Comparison of ENCODE assay signal across 17 cellular contexts in genomic region chr6:158573542-158573931, GRCh38. TPM values are rescaled to one million over a fixed set of nuclear protein-coding genes. Genes with fewer than 3 reads are reported as not detected.
DNase-seq lines count a peak whose midpoint lies in the region; ATAC-seq and TF ChIP-seq lines count a peak whose summit lies in the region.
"Had no signal": no experiment of that assay in that cellular context is flagged by ENCODE, and none has a peak within 500 bp of the region (broad histone marks: within the 10 kb centered on the region; RNA-seq: fewer than 3 reads in every experiment).

No MANE protein-coding gene starts in this region.

- POLR2A ChIA-PET in CD4-positive, alpha-beta T cell (lab: Charles Lee): no interaction called here

- DNase-seq in CD4-positive, alpha-beta T cell: no peak
- DNase-seq in GM23338 (ENCODE audit: low spot score) (no peak), DMS53 (lab: John Stamatoyannopoulos, UW) (no peak), NCI-H748 treated with DMSO at 0.1 percent for 48 hours (lab: John Stamatoyannopoulos, UW) (no peak), amniotic stem cell (lab: John Stamatoyannopoulos, UW) (no peak), NCI-H2196 (lab: John Stamatoyannopoulos, UW; ENCODE audit: unreplicated experiment) (no peak)
- DNase-seq in effector memory CD8-positive, alpha-beta T cell: no peak
- DNase-seq in natural killer cell treated with Interleukin-12 subunit alpha and Interleukin-12 subunit beta and Interleukin-15 and Interleukin-18, amount 100 ng/mL, for 72 hours (ENCODE audit: low spot score): no peak
- DNase-seq: GM23248; KBM-7; NCI-H1092; NCI-H2107; NCI-H345; NCI-H526 treated with DMSO at 0.1 percent for 48 hours; NK-92 treated with Interleukin-12 subunit alpha and Interleukin-12 subunit beta, amount 100 ng/mL, for 24 hours; OCI-M1 had no signal

- H3K4me2 ChIP-seq in GM23338: no peak overlapping the region

- H3K4me3 ChIP-seq in GM23338: no peak overlapping the region
- H3K4me3 ChIP-seq: GM23248 had no signal

- peaks cover 62% of the 10 kb centered on the region for H3K36me3 Mint-ChIP-seq in CD4-positive, alpha-beta T cell (ENCODE audit: low read depth)
- peaks cover 23% of the 10 kb centered on the region for H3K36me3 Mint-ChIP-seq in GM23338 (ENCODE audit: low read depth)
- H3K36me3 Mint-ChIP-seq in effector memory CD8-positive, alpha-beta T cell (ENCODE audit: insufficient read depth): peaks cover 36% of the 10 kb centered on the region
- H3K36me3 Mint-ChIP-seq in natural killer cell treated with Interleukin-12 subunit alpha and Interleukin-12 subunit beta and Interleukin-15 and Interleukin-18, amount 100 ng/mL, for 72 hours: peaks cover 11% of the 10 kb centered on the region

- no peak for TF ChIP-seq CTCF in CD4-positive, alpha-beta T cell (IDR thresholded peaks at IDR 0.05)
- TF ChIP-seq CTCF in GM23338 (conservative IDR thresholded peaks at IDR 0.05; ENCODE audit: low read depth in 2 of 2): no peak

- H3K4me3 Mint-ChIP-seq in CD4-positive, alpha-beta T cell: peak overlapping the region; percentile 34
- no peak overlapping the region for H3K4me3 Mint-ChIP-seq in GM23338
- H3K4me3 Mint-ChIP-seq in effector memory CD8-positive, alpha-beta T cell: peak overlapping the region; percentile 83 to 87
- peak overlapping the region; percentile 34 for H3K4me3 Mint-ChIP-seq in natural killer cell treated with Interleukin-12 subunit alpha and Interleukin-12 subunit beta and Interleukin-15 and Interleukin-18, amount 100 ng/mL, for 72 hours
- H3K4me3 Mint-ChIP-seq: CD14-positive monocyte had no signal

- intact Hi-C loops in CD4-positive, alpha-beta T cell (cut with DNase I, micrococcal nuclease): no loop called here

- no peaks in the 10 kb centered on the region for H3F3A ChIP-seq in GM23338 (replicated peaks; ENCODE audit: low read depth)

- ATAC-seq in CD4-positive, alpha-beta T cell (ENCODE audit: poor library complexity): no peak
- ATAC-seq in GM23338: no peak
- ATAC-seq in effector memory CD8-positive, alpha-beta T cell (replicated peaks): no peak
- no peak for ATAC-seq in natural killer cell treated with Interleukin-12 subunit alpha and Interleukin-12 subunit beta and Interleukin-15 and Interleukin-18, amount 100 ng/mL, for 72 hours

- no peaks in the 10 kb centered on the region for H3K27me3 Mint-ChIP-seq in CD4-positive, alpha-beta T cell
- H3K27me3 Mint-ChIP-seq in GM23338 (ENCODE audit: insufficient read depth, low read depth, poor library complexity): peaks cover 6% of the 10 kb centered on the region
- no peaks in the 10 kb centered on the region for H3K27me3 Mint-ChIP-seq in effector memory CD8-positive, alpha-beta T cell
- H3K27me3 Mint-ChIP-seq in natural killer cell treated with Interleukin-12 subunit alpha and Interleukin-12 subunit beta and Interleukin-15 and Interleukin-18, amount 100 ng/mL, for 72 hours: no peaks in the 10 kb centered on the region

- peaks cover 15% of the 10 kb centered on the region; the same call in 1 of the 2 replicates for H4K20me1 ChIP-seq in GM23338 (replicated peaks; ENCODE audit: insufficient read depth)

- H3K36me3 ChIP-seq in GM23338 (ENCODE audit: insufficient read depth): no peaks in the 10 kb centered on the region

- no peaks in the 10 kb centered on the region for H3K9me3 ChIP-seq in CD4-positive, alpha-beta T cell (ENCODE audit: control insufficient read depth, low read length)

- no peak overlapping the region for H3K27ac Mint-ChIP-seq in CD4-positive, alpha-beta T cell
- peak overlapping the region; percentile 17; the same call in 1 of the 2 replicates for H3K27ac Mint-ChIP-seq in GM23338
- H3K27ac Mint-ChIP-seq in effector memory CD8-positive, alpha-beta T cell: peak overlapping the region; percentile 67 to 91
- H3K27ac Mint-ChIP-seq in natural killer cell treated with Interleukin-12 subunit alpha and Interleukin-12 subunit beta and Interleukin-15 and Interleukin-18, amount 100 ng/mL, for 72 hours: peak overlapping the region; percentile 96 to 99

- H3K4me1 Mint-ChIP-seq in CD4-positive, alpha-beta T cell (ENCODE audit: low read depth): peaks cover 56% of the 10 kb centered on the region
- peaks cover 25% of the 10 kb centered on the region for H3K4me1 Mint-ChIP-seq in GM23338
- H3K4me1 Mint-ChIP-seq in effector memory CD8-positive, alpha-beta T cell (ENCODE audit: low read depth in 2 of 2): peaks cover 52 to 77% of the 10 kb centered on the region in 2 donors
- H3K4me1 Mint-ChIP-seq in natural killer cell treated with Interleukin-12 subunit alpha and Interleukin-12 subunit beta and Interleukin-15 and Interleukin-18, amount 100 ng/mL, for 72 hours (ENCODE audit: low read depth in 2 of 2): peaks cover 59 to 63% of the 10 kb centered on the region in 2 donors

- H3K27ac ChIP-seq in CD4-positive, alpha-beta T cell (ENCODE audit: low read depth, low read length): no peak overlapping the region
- no peak overlapping the region for H3K27ac ChIP-seq in GM23338 (ENCODE audit: low read depth)
- H3K27ac ChIP-seq: GM23248 had no signal

- peaks cover 83% of the 10 kb centered on the region for H3K79me2 ChIP-seq in GM23338 (replicated peaks; ENCODE audit: insufficient read depth)

- H3K27me3 ChIP-seq in CD4-positive, alpha-beta T cell (ENCODE audit: control insufficient read depth, insufficient read depth, low read length): no peaks in the 10 kb centered on the region
- H3K27me3 ChIP-seq in GM23338 (ENCODE audit: insufficient read depth): no peaks in the 10 kb centered on the region

- H3K9me3 Mint-ChIP-seq in CD4-positive, alpha-beta T cell: no peaks in the 10 kb centered on the region
- no peaks in the 10 kb centered on the region; the same call in 1 of the 3 replicates for H3K9me3 Mint-ChIP-seq in GM23338
- no peaks in the 10 kb centered on the region for H3K9me3 Mint-ChIP-seq in effector memory CD8-positive, alpha-beta T cell
- no peaks in the 10 kb centered on the region for H3K9me3 Mint-ChIP-seq in natural killer cell treated with Interleukin-12 subunit alpha and Interleukin-12 subunit beta and Interleukin-15 and Interleukin-18, amount 100 ng/mL, for 72 hours

- H3K9me2 ChIP-seq in GM23338 (ENCODE audit: insufficient read depth): no peaks in the 10 kb centered on the region

- CTCF ChIA-PET in CD4-positive, alpha-beta T cell (lab: Charles Lee): interaction anchor here (1.6 kb wide), 1 partner anchor 353 kb away, joined by 3 read pairs; no protein-coding TSS in a partner anchor

- no peak overlapping the region for H2AFZ ChIP-seq in GM23338
- H2AFZ ChIP-seq: GM23248 had no signal

- H3K4me1 ChIP-seq in GM23338 (ENCODE audit: insufficient read depth): peaks cover 10% of the 10 kb centered on the region; the same call in 1 of the 2 replicates

TF ChIP-seq in GM23338, 12 proteins besides CTCF, POLR2A, EP300 and RAD21 (continues in another document):
- TF ChIP-seq EZH2 (IDR thresholded peaks at IDR 0.05; ENCODE audit: low read depth, unreplicated experiment) (no peak), CREB1 (CRISPR knock-in tag; IDR thresholded peaks at IDR 0.05; ENCODE audit: low read depth) (no peak), POLR2AphosphoS5 (IDR thresholded peaks at IDR 0.05; ENCODE audit: low read depth) (no peak), EZH2phosphoT487 (IDR thresholded peaks at IDR 0.05; ENCODE audit: unreplicated experiment) (no peak), ZNF114 (CRISPR knock-in tag; IDR thresholded peaks at IDR 0.05) (no peak), REST (IDR thresholded peaks at IDR 0.05; ENCODE audit: unreplicated experiment) (no peak), STAT1 (IDR thresholded peaks at IDR 0.05; ENCODE audit: unreplicated experiment) (no peak), JUNB (IDR thresholded peaks at IDR 0.05; ENCODE audit: unreplicated experiment) (no peak), ZNF331 (CRISPR knock-in tag; IDR thresholded peaks at IDR 0.05; ENCODE audit: low read depth) (no peak), ETS1 (IDR thresholded peaks at IDR 0.05) (no peak)

RNA-seq across cellular contexts. Expression of gene TMEM181, which starts 13.6 kb away (rescaled TPM):
- total RNA-seq in CD4-positive, alpha-beta T cell: 10 to 100 TPM; 10.2 to 10.9 TPM
- 25.2 and 28.2 TPM in 2 replicates for total RNA-seq in GM23338 (2014; rRNA removed; shearing (Covaris generic))
- 11.9 and 12.3 TPM in 2 replicates for polyA plus RNA-seq in GM23338 (2016; fragmentation: Nextera tagmentation; extraction: Ambion mirVana)
- total RNA-seq in natural killer cell treated with Interleukin-12 subunit alpha and Interleukin-12 subunit beta and Interleukin-15 and Interleukin-18, amount 100 ng/mL, for 72 hours: 10 to 100 TPM; 19.6 to 30.9 TPM
